ENCODE assay signal across 18 cellular contexts in the genomic region with DNA sequence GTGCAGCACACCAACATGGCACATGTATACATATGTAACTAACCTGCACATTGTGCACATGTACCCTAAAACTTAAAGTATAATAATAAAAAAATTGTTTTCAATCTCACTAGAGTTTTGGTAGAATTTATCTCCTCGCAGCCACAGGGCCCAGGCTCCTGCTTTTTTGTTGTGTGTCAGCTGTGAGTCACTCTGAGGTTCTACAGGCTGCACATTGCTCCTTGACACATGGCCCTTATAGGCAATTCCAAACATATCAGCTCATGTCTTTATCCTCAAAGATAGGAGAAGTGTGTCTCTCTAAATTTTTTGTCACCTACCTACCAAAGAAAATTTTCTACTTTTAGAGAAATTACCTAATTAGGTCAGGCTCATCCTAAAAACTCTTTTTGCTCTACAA.
DNase-seq lines count a peak whose midpoint lies in the region; ATAC-seq and TF ChIP-seq lines count a peak whose summit lies in the region.
"Had no signal": no experiment of that assay in that cellular context is flagged by ENCODE, and none has a peak within 500 bp of the region (broad histone marks: within the 10 kb centered on the region; RNA-seq: fewer than 3 reads in every experiment).

No MANE protein-coding gene starts in this region.

- no peak overlapping the region for H2AK5ac ChIP-seq in IMR-90 (ENCODE audit: low read depth, low read length)

- no peaks in the 10 kb centered on the region for H3K27me3 ChIP-seq in IMR-90 (ENCODE audit: control insufficient read depth, insufficient read depth, low read length)
- H3K27me3 ChIP-seq in left lung, result no peaks in the 10 kb centered on the region
- H3K27me3 ChIP-seq: SJCRH30 had no signal

- intact Hi-C loops in IMR-90 (cut with micrococcal nuclease) (no loop called here), left lung (cut with DNase I) (no loop called here)

- no peaks in the 10 kb centered on the region for H3K9me1 ChIP-seq in IMR-90 (ENCODE audit: insufficient read depth, low read length)

- no peak overlapping the region for H2BK15ac ChIP-seq in IMR-90 (ENCODE audit: low read depth, low read length)

- no peak overlapping the region for H4K8ac ChIP-seq in IMR-90 (ENCODE audit: low read depth in 2 of 2, low read length in 2 of 2)

- H4K5ac ChIP-seq in IMR-90 (ENCODE audit: low read depth, low read length), result no peak overlapping the region

- H3K4me2 ChIP-seq in IMR-90 (ENCODE audit: low read depth, low read length), result no peak overlapping the region
- H3K4me2 ChIP-seq: A549 had no signal

- no peak overlapping the region for H2AFZ ChIP-seq in IMR-90 (replicated peaks; ENCODE audit: low read length, poor library complexity)

- WGBS in IMR-90 (ENCODE audit: extremely low coverage in 2 of 2, insufficient read length in 1 of 2), 2 experiments, result no CpG with 5 or more reads among the region's 1 CpG

- DNase-seq in AG20443 (ENCODE audit: low spot score) (peak; percentile 11), IMR-90 (peak; percentile 26), astrocyte of the spinal cord (ENCODE audit: low read depth, low spot score) (peak; percentile 16), glomerular visceral epithelial cell (ENCODE audit: extremely low spot score) (peak; percentile 30), left lung (no peak), KBM-7 (no peak)
- DNase-seq in stimulated activated naive CD4-positive, alpha-beta T cell (lab: John Stamatoyannopoulos, UW), result no peak
- no peak for DNase-seq in stimulated activated CD4-positive, alpha-beta T cell treated with anti-CD3 and anti-CD28 coated beads, Interleukin-4, amount 100 ng/mL, for 24 hours
- DNase-seq: Caco-2, DMS79, NCI-H1092 treated with DMSO at 0.1 percent for 48 hours, NCI-H1694 treated with DMSO at 0.1 percent for 48 hours, NCI-H2171, NCI-H510A treated with DMSO at 0.1 percent for 48 hours, RPMI8226, SJCRH30 had no signal

- H3K9me3 ChIP-seq in IMR-90 (ENCODE audit: control insufficient read depth, insufficient read depth, low read length) (0 out of 2 replicates have a peak, but pooled peaks cover 2% of the 10 kb centered on the region), left lung (peaks cover 0 to 19% of the 10 kb centered on the region in 2 donors)
- H3K9me3 ChIP-seq: A549, SJCRH30 had no signal

- no peak overlapping the region for H4K91ac ChIP-seq in IMR-90 (ENCODE audit: insufficient read depth, low read depth, low read length)

- TF ChIP-seq CTCF in IMR-90 (conservative IDR thresholded peaks at IDR 0.05; ENCODE audit: low read depth, low read length), result no peak
- TF ChIP-seq CTCF in astrocyte of the spinal cord (IDR thresholded peaks at IDR 0.05; ENCODE audit: low read depth, low read length), result no peak
- TF ChIP-seq CTCF in left lung (IDR thresholded peaks at IDR 0.05), result no peak

- no peak overlapping the region for H3K4ac ChIP-seq in IMR-90 (ENCODE audit: low read depth, low read length)

- no peaks in the 10 kb centered on the region for H3K79me1 ChIP-seq in IMR-90 (ENCODE audit: low read depth in 1 of 2, low read length in 2 of 2)

- no peak overlapping the region for H3K14ac ChIP-seq in IMR-90 (replicated peaks; ENCODE audit: low read depth, low read length)

- H3K4me3 ChIP-seq in IMR-90 (ENCODE audit: insufficient read depth, low read depth, low read length) (no peak overlapping the region), astrocyte of the spinal cord (ENCODE audit: low read depth, low read length) (no peak overlapping the region), left lung (no peak overlapping the region)
- H3K4me3 ChIP-seq: A549, K562, SJCRH30 had no signal

- no TSS peak for BruUV-seq in IMR-90 (replicated peaks; lab: Mats Ljungman, UMichigan)

- H3K18ac ChIP-seq in IMR-90 (ENCODE audit: low read depth, low read length), result no peak overlapping the region

- H2BK120ac ChIP-seq in IMR-90 (ENCODE audit: low read depth, low read length), result no peak overlapping the region

- H2BK5ac ChIP-seq in IMR-90 (ENCODE audit: low read depth, low read length, poor library complexity, severe bottlenecking), result no peak overlapping the region

- H3K4me1 ChIP-seq in IMR-90 (ENCODE audit: control insufficient read depth, insufficient read depth, low read length) (no peaks in the 10 kb centered on the region), left lung (no peaks in the 10 kb centered on the region)
- H3K4me1 ChIP-seq: A549, SJCRH30 had no signal

- in situ Hi-C loops in IMR-90 (cut with MboI; ENCODE audit: low sequenced_read_pairs) (no loop called here), astrocyte of the spinal cord (cut with HindIII; ENCODE audit: low sequenced_read_pairs) (no loop called here), KBM-7 (cut with MboI; ENCODE audit: low pct_unique_long_range_greater_than_20kb, low sequenced_read_pairs) (no loop called here)

- POLR2A ChIA-PET in IMR-90 (lab: Charles Lee; ENCODE audit: unreplicated experiment), result no interaction called here

- H3K36me3 ChIP-seq in IMR-90 (ENCODE audit: control insufficient read depth, insufficient read depth, low read length) (no peaks in the 10 kb centered on the region), left lung (no peaks in the 10 kb centered on the region)
- H3K36me3 ChIP-seq: SJCRH30 had no signal

- H3K23ac ChIP-seq in IMR-90 (ENCODE audit: low read depth, low read length), result no peak overlapping the region

- H3K27ac ChIP-seq in IMR-90 (ENCODE audit: insufficient read depth, low read length), result no peak overlapping the region
- H3K27ac ChIP-seq in left lung, result no peak overlapping the region
- H3K27ac ChIP-seq: A549, SJCRH30 had no signal

- no peak overlapping the region for H3K56ac ChIP-seq in IMR-90 (ENCODE audit: extremely low read depth, insufficient read depth, low read length)

- TF ChIP-seq RAD21 in IMR-90 (IDR thresholded peaks at IDR 0.05; ENCODE audit: low read length), result no peak

- ATAC-seq in IMR-90 (ENCODE audit: low read depth) (no peak), left lung (no peak)
- ATAC-seq: A549, K562 had no signal

- H2BK20ac ChIP-seq in IMR-90 (ENCODE audit: low read depth, low read length), result no peak overlapping the region

- CTCF ChIA-PET in IMR-90 (lab: Yijun Ruan, JAX), result no interaction called here

- H2AK9ac ChIP-seq in IMR-90 (replicated peaks; ENCODE audit: low read depth, low read length, poor library complexity), result no peak overlapping the region

- TF ChIP-seq POLR2A in IMR-90 (IDR thresholded peaks at IDR 0.05; ENCODE audit: low read depth, low read length), result no peak

- no peak overlapping the region for H3K9ac ChIP-seq in IMR-90 (ENCODE audit: low read depth, low read length)

- no peaks in the 10 kb centered on the region for H4K20me1 ChIP-seq in IMR-90 (ENCODE audit: insufficient read depth, low read length)

- dilution Hi-C loops in IMR-90 (cut with HindIII; ENCODE audit: low sequenced_read_pairs, unreplicated experiment), result no loop called here

TF ChIP-seq in IMR-90, 13 proteins besides CTCF, POLR2A, EP300 and RAD21:
- no peak for TF ChIP-seq RCOR1 (IDR thresholded peaks at IDR 0.05; ENCODE audit: insufficient replicate concordance, low read length)
- TF ChIP-seq SMC3 (IDR thresholded peaks at IDR 0.05; ENCODE audit: low read depth, low read length), result no peak
- no peak for TF ChIP-seq BHLHE40 (IDR thresholded peaks at IDR 0.05; ENCODE audit: low read depth, low read length)
- TF ChIP-seq, protein P1, sequence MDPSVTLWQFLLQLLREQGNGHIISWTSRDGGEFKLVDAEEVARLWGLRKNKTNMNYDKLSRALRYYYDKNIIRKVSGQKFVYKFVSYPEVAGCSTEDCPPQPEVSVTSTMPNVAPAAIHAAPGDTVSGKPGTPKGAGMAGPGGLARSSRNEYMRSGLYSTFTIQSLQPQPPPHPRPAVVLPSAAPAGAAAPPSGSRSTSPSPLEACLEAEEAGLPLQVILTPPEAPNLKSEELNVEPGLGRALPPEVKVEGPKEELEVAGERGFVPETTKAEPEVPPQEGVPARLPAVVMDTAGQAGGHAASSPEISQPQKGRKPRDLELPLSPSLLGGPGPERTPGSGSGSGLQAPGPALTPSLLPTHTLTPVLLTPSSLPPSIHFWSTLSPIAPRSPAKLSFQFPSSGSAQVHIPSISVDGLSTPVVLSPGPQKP (IDR thresholded peaks at IDR 0.05; ENCODE audit: borderline replicate concordance, low read depth, low read length), result no peak
- TF ChIP-seq RFX5 (IDR thresholded peaks at IDR 0.05; ENCODE audit: low read depth, low read length), result no peak
- TF ChIP-seq MAFK (IDR thresholded peaks at IDR 0.05; ENCODE audit: low read depth, low read length), result no peak
- TF ChIP-seq CEBPB (IDR thresholded peaks at IDR 0.05; ENCODE audit: low read depth, low read length), result no peak
- no peak for TF ChIP-seq MXI1 (IDR thresholded peaks at IDR 0.05; ENCODE audit: borderline replicate concordance, low read depth, low read length)

Comparison
In these comparisons a context has a peak if more than half of its experiments do, and no peak if none do; other contexts are left out.
1. DNase-seq: peak in AG20443 (single experiment), IMR-90 (single experiment), astrocyte of the spinal cord (single experiment) and glomerular visceral epithelial cell (single experiment); none in left lung (0 of 2), KBM-7 (single experiment), stimulated activated naive CD4-positive, alpha-beta T cell (0 of 6) and stimulated activated CD4-positive, alpha-beta T cell treated with anti-CD3 and anti-CD28 coated beads, Interleukin-4, amount 100 ng/mL, for 24 hours (single experiment).